8 cellular contexts compared by ENCODE assay signal in the genomic region with DNA sequence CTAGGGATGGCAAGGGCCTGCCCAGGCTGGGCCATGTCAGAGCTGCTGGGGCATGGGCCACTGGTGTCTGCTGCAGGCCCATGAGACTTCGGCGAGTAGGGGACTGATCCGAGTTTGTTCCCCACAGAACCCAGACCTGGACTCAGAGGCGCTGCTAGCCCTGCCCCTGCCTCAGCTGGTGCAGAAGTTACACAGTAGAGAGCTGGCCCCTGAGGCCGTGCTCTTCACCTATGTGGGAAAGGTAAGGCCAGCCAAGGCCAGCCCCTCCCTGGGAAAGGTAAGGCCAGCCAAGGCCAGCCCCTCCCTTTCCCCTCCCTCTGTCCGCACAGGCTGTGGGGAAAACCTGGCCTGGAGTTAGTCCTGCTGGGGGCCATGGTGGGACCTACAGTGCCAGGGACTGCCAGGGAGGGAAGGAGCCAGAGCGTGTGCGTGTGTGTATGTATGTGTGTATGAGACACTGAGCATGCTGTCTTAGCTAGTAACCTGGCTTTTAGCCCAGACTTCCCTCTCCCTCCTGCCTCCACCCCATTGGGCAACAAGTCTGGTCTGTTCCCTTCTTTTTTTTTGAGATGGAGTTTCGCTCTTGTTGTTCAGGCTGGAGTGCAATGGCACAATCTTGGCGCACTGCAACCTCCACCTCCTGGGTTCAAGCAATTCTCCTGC. TPM values are rescaled to one million over a fixed set of nuclear protein-coding genes. Genes with fewer than 3 reads are reported as not detected.
DNase-seq lines count a peak whose midpoint lies in the region; FAIRE-seq and TF ChIP-seq lines count a peak whose summit lies in the region.

No MANE protein-coding gene starts in this region.

- TF ChIP-seq POLR2A in H1 (IDR thresholded peaks at IDR 0.05; ENCODE audit: control extremely low read depth in 1 of 2, low read depth in 2 of 2, low read length in 2 of 2): no peak

- DNase-seq in GM04503 (ENCODE audit: low read depth) (peak; percentile 83), NCI-H526 treated with DMSO at 0.1 percent for 48 hours (lab: John Stamatoyannopoulos, UW) (peak; percentile 39), H1 (ENCODE audit: low read depth in 1 of 2, low spot score in 2 of 2) (peak in 1 of 2 experiments; percentile 85), middle frontal gyrus (ENCODE audit: extremely low spot score, low spot score) (peak; percentile 76), RCC 7860 (ENCODE audit: low spot score) (no peak), NK-92 (lab: John Stamatoyannopoulos, UW; ENCODE audit: unreplicated experiment) (no peak), T-helper 9 cell (no peak), SKM-1 (lab: John Stamatoyannopoulos, UW; ENCODE audit: unreplicated experiment) (no peak)

- H4K91ac ChIP-seq in H1 (replicated peaks; ENCODE audit: insufficient read length, low read length): peak overlapping the region; percentile 75

- H3K4me1 ChIP-seq in H1 (replicated peaks in 1 of 4; ENCODE audit: control insufficient read depth in 3 of 4, insufficient read depth in 4 of 4, low read length in 3 of 4): peaks cover 9 to 22% (median 17%) of the 10 kb centered on the region in 4 experiments

- 53% methylated on average over 8 of the region's 10 CpGs; no CpG with 5 or more reads in 1 of the 2 experiments for WGBS in H1 (ENCODE audit: extremely low coverage in 1 of 2, insufficient coverage in 1 of 2, insufficient read length in 1 of 2, insufficient replicate concordance in 2 of 2, low coverage in 1 of 2, low lambda C conversion rate in 2 of 2, missing lambda C conversion rate in 1 of 2), 2 experiments

- H3K23me2 ChIP-seq in H1 (ENCODE audit: low read depth, low read length): no peaks in the 10 kb centered on the region; the same call in 1 of the 2 replicates

- POLR2A ChIA-PET in H1 (lab: Charles Lee; ENCODE audit: partially characterized antibody): interaction anchor here (0.9 to 3.4 kb wide), 5 partner anchors 10 to 22 kb away, joined by 3 to 17 read pairs (median 4); no protein-coding TSS in a partner anchor

- no peak overlapping the region for H3K14ac ChIP-seq in H1 (ENCODE audit: insufficient read length)

- TF ChIP-seq EP300 in H1 (IDR thresholded peaks at IDR 0.05; ENCODE audit: borderline replicate concordance in 1 of 2, low read depth in 2 of 2, low read length in 2 of 2): no peak

- no peak overlapping the region for H3K27ac ChIP-seq in H1 (ENCODE audit: low read depth, low read length)

- FAIRE-seq in H1 (lab: Jason Lieb, UNC): no peak
- FAIRE-seq in RCC 7860 (lab: Jason Lieb, UNC): no peak

- no peak overlapping the region for H3K23ac ChIP-seq in H1 (ENCODE audit: insufficient read length)

- TF ChIP-seq RAD21 in H1 (IDR thresholded peaks at IDR 0.05 in 1 of 2, conservative IDR thresholded peaks at IDR 0.05 in 1 of 2; ENCODE audit: low read depth in 2 of 2, low read length in 2 of 2): no peak

- H2AK5ac ChIP-seq in H1 (ENCODE audit: low read depth, low read length): no peak overlapping the region

- no peak overlapping the region for H2BK20ac ChIP-seq in H1 (ENCODE audit: low read length)

- H3K4ac ChIP-seq in H1 (replicated peaks; ENCODE audit: insufficient read length, low read depth, low read length): peak overlapping the region; percentile 44

- no peaks in the 10 kb centered on the region; the same call in 1 of the 2 replicates for H3K79me1 ChIP-seq in H1 (ENCODE audit: low read depth, low read length)

- H3K79me2 ChIP-seq in H1 (ENCODE audit: control insufficient read depth in 1 of 2, insufficient read depth in 2 of 2, low read length in 2 of 2): peaks cover 0 to 16% of the 10 kb centered on the region in 2 experiments; a peak in 2 of 4 replicates

- no peak overlapping the region for H2BK120ac ChIP-seq in H1 (replicated peaks; ENCODE audit: low read depth, low read length)

- H2AFZ ChIP-seq in H1 (ENCODE audit: low read length): no peak overlapping the region

- TF ChIP-seq CTCF in H1 (IDR thresholded peaks at IDR 0.05; ENCODE audit: control extremely low read depth in 1 of 3, insufficient read depth in 1 of 3, low read depth in 1 of 3, low read length in 3 of 3): no peak

- H3K56ac ChIP-seq in H1 (replicated peaks; ENCODE audit: insufficient read length, low read depth, low read length): no peak overlapping the region

- H3K9me3 ChIP-seq in H1 (ENCODE audit: insufficient read depth in 2 of 2, low read depth in 1 of 2, low read length in 1 of 2): no peaks in the 10 kb centered on the region

- H4K8ac ChIP-seq in H1 (ENCODE audit: extremely low read depth, insufficient read depth, low read length): peak overlapping the region; percentile 28

- no peak overlapping the region for H3K9ac ChIP-seq in H1 (replicated peaks in 1 of 4; ENCODE audit: extremely low read depth in 1 of 4, low read depth in 3 of 4, low read length in 3 of 4)

- H2BK5ac ChIP-seq in H1 (ENCODE audit: low read depth, low read length): peak overlapping the region; percentile 40

- H3K36me3 ChIP-seq in H1 (ENCODE audit: control insufficient read depth in 2 of 4, insufficient read depth in 4 of 4, low read length in 3 of 4): peaks cover 0 to 3% (median 0%) of the 10 kb centered on the region in 4 experiments; a peak in 1 of 8 replicates

- H3K27me3 ChIP-seq in H1 (replicated peaks in 1 of 4; ENCODE audit: control insufficient read depth in 3 of 4, extremely low read depth in 1 of 4, insufficient read depth in 3 of 4, low read length in 3 of 4): no peaks in the 10 kb centered on the region

- peak overlapping the region; percentile 68; the same call in 1 of the 2 replicates for H2BK12ac ChIP-seq in H1 (ENCODE audit: low read depth, low read length)

- 0 out of 2 replicates have a peak overlapping the region, but pooled peaks have one; percentile 55 for H2BK15ac ChIP-seq in H1 (ENCODE audit: low read length)

- peaks cover 1 to 4% of the 10 kb centered on the region in 2 experiments for H4K20me1 ChIP-seq in H1 (replicated peaks in 1 of 2; ENCODE audit: control insufficient read depth in 1 of 2, insufficient read depth in 2 of 2, low read length in 2 of 2)

- H3K18ac ChIP-seq in H1 (ENCODE audit: extremely low read depth, low read length): peak overlapping the region; percentile 75

- H3K4me3 ChIP-seq in H1 (ENCODE audit: extremely low read depth in 1 of 4, insufficient read depth in 2 of 4, low read depth in 3 of 4, low read length in 4 of 4): no peak overlapping the region

- CTCF ChIA-PET in H1 (lab: Charles Lee; ENCODE audit: partially characterized antibody): interaction anchor here (0.6 to 25.3 kb wide), 12 partner anchors 8 to 878 kb away, joined by 3 to 513 read pairs (median 4); partner anchors contain the start of gene FAAH

- H3K4me2 ChIP-seq in H1 (ENCODE audit: insufficient read depth in 1 of 2, low read depth in 2 of 2, low read length in 2 of 2): peak overlapping the region; percentile 44 to 55

- peak overlapping the region; percentile 51 for H4K5ac ChIP-seq in H1 (ENCODE audit: insufficient read length, low read depth, low read length)

TF ChIP-seq in H1, 55 proteins besides CTCF, POLR2A, EP300 and RAD21 (continues in another document):
- TF ChIP-seq TAF7 (optimal IDR thresholded peaks at IDR 0.05; ENCODE audit: borderline replicate concordance, low read depth, low read length): no peak
- peak; percentile 63; the same call in 1 of the 2 replicates for TF ChIP-seq EGR1 (IDR thresholded peaks at IDR 0.05; ENCODE audit: borderline replicate concordance, low read depth, low read length)
- TF ChIP-seq CREB1 (IDR thresholded peaks at IDR 0.05): peak; percentile 21; the same call in 1 of the 2 replicates
- TF ChIP-seq JUND (IDR thresholded peaks at IDR 0.05; ENCODE audit: low read length): no peak
- no peak for TF ChIP-seq MAFK (IDR thresholded peaks at IDR 0.05; ENCODE audit: low read depth, low read length)
- TF ChIP-seq KDM5A (IDR thresholded peaks at IDR 0.05; ENCODE audit: low read length): no peak
- no peak for TF ChIP-seq CEBPB (IDR thresholded peaks at IDR 0.05; ENCODE audit: low read depth, low read length)
- peak; percentile 97 for TF ChIP-seq SP1 (IDR thresholded peaks at IDR 0.05; ENCODE audit: low read depth, low read length)
- peak; percentile 76 for TF ChIP-seq YY1 (IDR thresholded peaks at IDR 0.05; ENCODE audit: low read depth, low read length)
- no peak for TF ChIP-seq TAF1 (IDR thresholded peaks at IDR 0.05; ENCODE audit: low read depth, low read length)
- no peak for TF ChIP-seq SRF (IDR thresholded peaks at IDR 0.05; ENCODE audit: low read depth, low read length)
- no peak for TF ChIP-seq FOSL1 (IDR thresholded peaks at IDR 0.05; ENCODE audit: insufficient read depth, low read depth, low read length)
- no peak for TF ChIP-seq CTBP2 (IDR thresholded peaks at IDR 0.05; ENCODE audit: borderline replicate concordance, insufficient read depth, insufficient read length, low read length)
- TF ChIP-seq SIRT6 (IDR thresholded peaks at IDR 0.05; ENCODE audit: low read length): no peak
- no peak for TF ChIP-seq TEAD4 (IDR thresholded peaks at IDR 0.05; ENCODE audit: low read depth, low read length)
- no peak for TF ChIP-seq SIN3A (conservative IDR thresholded peaks at IDR 0.05 in 1 of 2, IDR thresholded peaks at IDR 0.05 in 1 of 2; ENCODE audit: low read depth in 1 of 2, low read length in 2 of 2)
- TF ChIP-seq NRF1 (IDR thresholded peaks at IDR 0.05; ENCODE audit: low read depth, low read length): no peak
- TF ChIP-seq, protein P1, sequence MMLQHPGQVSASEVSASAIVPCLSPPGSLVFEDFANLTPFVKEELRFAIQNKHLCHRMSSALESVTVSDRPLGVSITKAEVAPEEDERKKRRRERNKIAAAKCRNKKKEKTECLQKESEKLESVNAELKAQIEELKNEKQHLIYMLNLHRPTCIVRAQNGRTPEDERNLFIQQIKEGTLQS (IDR thresholded peaks at IDR 0.05; ENCODE audit: insufficient read depth, low read depth, low read length): no peak
- TF ChIP-seq RFX5 (IDR thresholded peaks at IDR 0.05; ENCODE audit: borderline replicate concordance, low read depth, low read length): peak; percentile 53; the same call in 1 of the 2 replicates
- TF ChIP-seq RBBP5 (IDR thresholded peaks at IDR 0.05; ENCODE audit: borderline replicate concordance, low read depth, low read length): no peak

RNA-seq across cellular contexts. Expression of gene FAAH, which starts 8.0 kb away (rescaled TPM):
- total RNA-seq in H1 (2021; fragmentation: NEBNext Ultra II Directional; extraction: Animal tissue kit (Norgen Biotek cat#: 25700)): 43.5 and 47.3 TPM in 2 replicates
- 41.2 and 67.2 TPM in 2 replicates for polyA plus RNA-seq in H1 (2011; rRNA removed)
- polyA plus RNA-seq in H1 (2011; cell fraction: cytosol; rRNA removed): 55.2 TPM
- 219 TPM for polyA plus RNA-seq in H1 (2011; cell fraction: nucleus; rRNA removed)
- polyA plus RNA-seq in H1 (2012, experiment 1 of 2): 49.6 to 60.3 TPM (median 56.9 TPM) in 4 replicates
- 29.1 TPM for polyA plus RNA-seq in H1 (2012, experiment 2 of 2)
- polyA plus RNA-seq in H1 (2013, experiment 1 of 2): 11.5 TPM
- polyA plus RNA-seq in H1 (2013, experiment 2 of 2): 10.3 TPM
- 25.1 and 26.5 TPM in 2 replicates for polyA minus RNA-seq in H1 (2011; rRNA and poly(A)+ RNA removed)
- 23.8 TPM for polyA minus RNA-seq in H1 (2011; cell fraction: cytosol; rRNA and poly(A)+ RNA removed)
- polyA minus RNA-seq in H1 (2011; cell fraction: nucleus; rRNA and poly(A)+ RNA removed): 51.8 TPM

Comparison
In these comparisons a context has a peak if more than half of its experiments do, and no peak if none do; other contexts are left out.
1. DNase-seq: peak in GM04503 (single experiment), NCI-H526 treated with DMSO at 0.1 percent for 48 hours (single experiment) and middle frontal gyrus (single experiment); none in RCC 7860 (single experiment), NK-92 (single experiment), T-helper 9 cell (single experiment) and SKM-1 (single experiment).